Comparison of ENCODE assay signal across 1 cellular context in the genomic region with DNA sequence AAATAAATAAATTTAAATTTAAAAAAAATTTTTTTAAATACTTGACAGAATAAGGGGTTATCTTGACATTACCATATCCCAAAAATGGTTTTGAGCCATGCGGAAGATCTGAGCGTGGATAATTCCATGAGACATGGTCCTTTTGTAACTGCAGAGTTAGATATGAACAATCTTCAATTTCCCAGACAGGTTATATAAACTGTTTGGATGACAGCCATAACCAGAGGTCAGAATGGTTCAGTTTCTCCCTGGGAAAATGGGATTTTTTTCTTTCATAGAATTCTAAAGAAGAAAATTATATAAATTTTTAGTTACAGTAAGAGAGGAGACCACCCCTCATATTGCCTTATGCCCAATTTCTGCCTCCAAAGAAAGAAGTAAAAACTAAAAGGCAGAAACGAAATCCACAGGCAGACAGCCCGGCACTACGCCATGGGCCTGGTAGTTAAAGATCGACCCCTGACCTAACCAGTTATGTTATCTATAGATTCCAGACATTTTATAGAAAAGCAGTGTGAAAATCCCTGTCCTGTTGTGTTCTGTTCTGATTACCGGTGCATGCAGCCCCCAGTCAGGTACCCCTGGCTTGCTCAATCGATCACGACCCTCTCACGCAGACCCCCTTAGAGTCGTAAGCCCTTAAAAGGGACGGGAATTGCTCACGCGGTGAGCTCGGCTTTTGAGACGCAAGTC.
TF ChIP-seq lines count a peak whose summit lies in the region.

No MANE protein-coding gene starts in this region.

TF ChIP-seq in GM23338, 12 proteins besides CTCF, POLR2A, EP300 and RAD21:
- TF ChIP-seq REST (IDR thresholded peaks at IDR 0.05; ENCODE audit: unreplicated experiment) (no peak), JUNB (IDR thresholded peaks at IDR 0.05; ENCODE audit: unreplicated experiment) (no peak), CREB1 (CRISPR knock-in tag; IDR thresholded peaks at IDR 0.05; ENCODE audit: low read depth) (no peak), ZNF331 (CRISPR knock-in tag; IDR thresholded peaks at IDR 0.05; ENCODE audit: low read depth) (no peak), ZNF462 (CRISPR knock-in tag; IDR thresholded peaks at IDR 0.05) (no peak), ETS1 (IDR thresholded peaks at IDR 0.05) (no peak), EZH2 (IDR thresholded peaks at IDR 0.05; ENCODE audit: low read depth, unreplicated experiment) (no peak), NANOG (IDR thresholded peaks at IDR 0.05; ENCODE audit: borderline replicate concordance) (no peak), POLR2AphosphoS5 (IDR thresholded peaks at IDR 0.05; ENCODE audit: low read depth) (no peak), EZH2phosphoT487 (IDR thresholded peaks at IDR 0.05; ENCODE audit: unreplicated experiment) (no peak)
